In the genomic region with DNA sequence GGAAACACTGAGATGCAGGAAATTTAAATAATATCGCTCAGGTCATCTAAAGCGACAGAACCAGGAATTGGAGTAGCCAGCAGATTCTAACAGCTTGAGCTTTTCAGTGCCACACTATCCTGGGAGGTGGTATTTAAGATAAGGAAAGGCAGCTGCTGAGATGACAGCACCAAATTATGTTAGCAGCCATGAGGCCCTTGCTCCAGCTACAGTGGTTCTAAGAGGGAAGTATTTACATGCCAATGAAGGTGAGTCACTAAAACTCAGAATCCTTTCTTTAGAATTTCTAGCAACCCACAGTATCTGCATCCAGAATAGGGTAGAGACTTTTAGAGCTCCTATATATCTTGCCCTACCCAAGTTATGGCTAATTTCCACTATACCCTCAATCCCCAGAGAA, we compare ENCODE assay signal across 2 cellular contexts.
TF ChIP-seq lines count a peak whose summit lies in the region.

No MANE protein-coding gene starts in this region.

TF ChIP-seq in IMR-90, 13 proteins besides CTCF, POLR2A, EP300 and RAD21:
- TF ChIP-seq CHD1 (IDR thresholded peaks at IDR 0.05; ENCODE audit: low read depth, low read length) = no peak
- TF ChIP-seq CEBPB (IDR thresholded peaks at IDR 0.05; ENCODE audit: low read depth, low read length) = no peak
- peak; percentile 77; the same call in 1 of the 2 replicates for TF ChIP-seq MXI1 (IDR thresholded peaks at IDR 0.05; ENCODE audit: borderline replicate concordance, low read depth, low read length)
- TF ChIP-seq, protein P1, sequence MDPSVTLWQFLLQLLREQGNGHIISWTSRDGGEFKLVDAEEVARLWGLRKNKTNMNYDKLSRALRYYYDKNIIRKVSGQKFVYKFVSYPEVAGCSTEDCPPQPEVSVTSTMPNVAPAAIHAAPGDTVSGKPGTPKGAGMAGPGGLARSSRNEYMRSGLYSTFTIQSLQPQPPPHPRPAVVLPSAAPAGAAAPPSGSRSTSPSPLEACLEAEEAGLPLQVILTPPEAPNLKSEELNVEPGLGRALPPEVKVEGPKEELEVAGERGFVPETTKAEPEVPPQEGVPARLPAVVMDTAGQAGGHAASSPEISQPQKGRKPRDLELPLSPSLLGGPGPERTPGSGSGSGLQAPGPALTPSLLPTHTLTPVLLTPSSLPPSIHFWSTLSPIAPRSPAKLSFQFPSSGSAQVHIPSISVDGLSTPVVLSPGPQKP (IDR thresholded peaks at IDR 0.05; ENCODE audit: borderline replicate concordance, low read depth, low read length) = no peak
- TF ChIP-seq RCOR1 (IDR thresholded peaks at IDR 0.05; ENCODE audit: insufficient replicate concordance, low read length) = no peak
- TF ChIP-seq MAZ (IDR thresholded peaks at IDR 0.05; ENCODE audit: borderline replicate concordance, low read depth, low read length) = no peak
- peak; percentile 61; the same call in 1 of the 2 replicates for TF ChIP-seq FOS (IDR thresholded peaks at IDR 0.05; ENCODE audit: low read depth, low read length)
- TF ChIP-seq NFE2L2 (IDR thresholded peaks at IDR 0.05; ENCODE audit: low read depth, low read length) = no peak
- no peak for TF ChIP-seq RFX5 (IDR thresholded peaks at IDR 0.05; ENCODE audit: low read depth, low read length)
- TF ChIP-seq, protein P2, sequence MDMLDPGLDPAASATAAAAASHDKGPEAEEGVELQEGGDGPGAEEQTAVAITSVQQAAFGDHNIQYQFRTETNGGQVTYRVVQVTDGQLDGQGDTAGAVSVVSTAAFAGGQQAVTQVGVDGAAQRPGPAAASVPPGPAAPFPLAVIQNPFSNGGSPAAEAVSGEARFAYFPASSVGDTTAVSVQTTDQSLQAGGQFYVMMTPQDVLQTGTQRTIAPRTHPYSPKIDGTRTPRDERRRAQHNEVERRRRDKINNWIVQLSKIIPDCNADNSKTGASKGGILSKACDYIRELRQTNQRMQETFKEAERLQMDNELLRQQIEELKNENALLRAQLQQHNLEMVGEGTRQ (IDR thresholded peaks at IDR 0.05; ENCODE audit: low read depth, low read length) = no peak
- no peak for TF ChIP-seq BHLHE40 (IDR thresholded peaks at IDR 0.05; ENCODE audit: low read depth, low read length)
- no peak for TF ChIP-seq SMC3 (IDR thresholded peaks at IDR 0.05; ENCODE audit: low read depth, low read length)

TF ChIP-seq in H1, 55 proteins besides CTCF, POLR2A, EP300 and RAD21:
- TF ChIP-seq HDAC6 (IDR thresholded peaks at IDR 0.05; ENCODE audit: low read depth, low read length) = no peak
- 0 out of 4 replicates have a peak, but pooled peaks of 1 of the 2 experiments have one; percentile 37 for TF ChIP-seq SIN3A (conservative IDR thresholded peaks at IDR 0.05 in 1 of 2, IDR thresholded peaks at IDR 0.05 in 1 of 2; ENCODE audit: low read depth in 1 of 2, low read length in 2 of 2)
- TF ChIP-seq SIX5 (IDR thresholded peaks at IDR 0.05; ENCODE audit: low read depth, low read length) = no peak
- 0 out of 2 replicates have a peak, but pooled peaks have one; percentile 25 for TF ChIP-seq YY1 (IDR thresholded peaks at IDR 0.05; ENCODE audit: low read depth, low read length)
- TF ChIP-seq, protein P3, sequence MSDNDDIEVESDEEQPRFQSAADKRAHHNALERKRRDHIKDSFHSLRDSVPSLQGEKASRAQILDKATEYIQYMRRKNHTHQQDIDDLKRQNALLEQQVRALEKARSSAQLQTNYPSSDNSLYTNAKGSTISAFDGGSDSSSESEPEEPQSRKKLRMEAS (IDR thresholded peaks at IDR 0.05) = no peak
- TF ChIP-seq SP1 (IDR thresholded peaks at IDR 0.05; ENCODE audit: low read depth, low read length) = no peak
- TF ChIP-seq CTBP2 (IDR thresholded peaks at IDR 0.05; ENCODE audit: borderline replicate concordance, insufficient read depth, insufficient read length, low read length) = no peak
- TF ChIP-seq, protein P2 (IDR thresholded peaks at IDR 0.05; ENCODE audit: low read length) = no peak
- no peak for TF ChIP-seq TEAD4 (IDR thresholded peaks at IDR 0.05; ENCODE audit: low read depth, low read length)
- TF ChIP-seq JUN (IDR thresholded peaks at IDR 0.05; ENCODE audit: low read depth, low read length) = peak; percentile 70; the same call in 1 of the 2 replicates
- TF ChIP-seq JUND (IDR thresholded peaks at IDR 0.05; ENCODE audit: low read length) = peak; percentile 85
- TF ChIP-seq, protein P4, sequence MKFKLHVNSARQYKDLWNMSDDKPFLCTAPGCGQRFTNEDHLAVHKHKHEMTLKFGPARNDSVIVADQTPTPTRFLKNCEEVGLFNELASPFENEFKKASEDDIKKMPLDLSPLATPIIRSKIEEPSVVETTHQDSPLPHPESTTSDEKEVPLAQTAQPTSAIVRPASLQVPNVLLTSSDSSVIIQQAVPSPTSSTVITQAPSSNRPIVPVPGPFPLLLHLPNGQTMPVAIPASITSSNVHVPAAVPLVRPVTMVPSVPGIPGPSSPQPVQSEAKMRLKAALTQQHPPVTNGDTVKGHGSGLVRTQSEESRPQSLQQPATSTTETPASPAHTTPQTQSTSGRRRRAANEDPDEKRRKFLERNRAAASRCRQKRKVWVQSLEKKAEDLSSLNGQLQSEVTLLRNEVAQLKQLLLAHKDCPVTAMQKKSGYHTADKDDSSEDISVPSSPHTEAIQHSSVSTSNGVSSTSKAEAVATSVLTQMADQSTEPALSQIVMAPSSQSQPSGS (IDR thresholded peaks at IDR 0.05; ENCODE audit: low read length) = no peak
- no peak for TF ChIP-seq SRF (IDR thresholded peaks at IDR 0.05; ENCODE audit: low read depth, low read length)
